Comparison of ENCODE assay signal across 8 cellular contexts in the genomic region with DNA sequence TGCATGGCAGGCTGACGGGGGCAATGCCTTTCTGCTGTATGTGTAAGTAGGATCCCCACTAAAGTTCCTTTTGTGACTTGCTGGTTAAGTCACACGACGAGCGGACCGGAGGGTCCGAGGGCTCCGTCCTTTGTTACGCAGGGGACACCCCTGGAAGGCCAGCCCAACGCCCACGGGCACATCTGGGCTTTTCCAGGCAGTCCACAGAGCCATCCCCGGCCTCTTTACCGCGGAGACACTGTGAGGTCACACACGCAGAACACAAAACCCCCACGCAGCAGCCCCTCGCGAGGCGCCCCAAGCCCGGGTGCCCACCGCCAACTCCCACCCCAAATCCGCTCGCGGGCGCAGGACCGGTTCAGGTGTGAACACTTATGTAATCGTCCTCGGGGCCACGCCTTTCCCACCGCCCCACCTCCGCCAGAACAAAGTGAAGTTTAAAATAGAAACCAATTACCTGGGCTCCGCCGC. TPM values are rescaled to one million over a fixed set of nuclear protein-coding genes. Genes with fewer than 3 reads are reported as not detected.
DNase-seq lines count a peak whose midpoint lies in the region; ATAC-seq, FAIRE-seq and TF ChIP-seq lines count a peak whose summit lies in the region.

No MANE protein-coding gene starts in this region.

- peak overlapping the region; percentile 52; the same call in 1 of the 2 replicates for H3K9ac ChIP-seq in SK-N-SH
- peak overlapping the region; percentile 79 for H3K9ac ChIP-seq in keratinocyte (ENCODE audit: control insufficient read depth, extremely low read depth, insufficient read depth, low read length)

- no peaks in the 10 kb centered on the region for H3K9me3 ChIP-seq in SK-N-SH
- H3K9me3 ChIP-seq in keratinocyte (ENCODE audit: control insufficient read depth, low read depth, low read length) = no peaks in the 10 kb centered on the region

- peaks cover 50% of the 10 kb centered on the region for H3K4me1 Mint-ChIP-seq in brain

- no peaks in the 10 kb centered on the region for H3K9me3 Mint-ChIP-seq in brain

- H3K27me3 ChIP-seq in SK-N-SH (ENCODE audit: insufficient read depth) (no peaks in the 10 kb centered on the region; the same call in 1 of the 2 replicates), keratinocyte (ENCODE audit: control insufficient read depth, extremely low read depth, insufficient read depth, low read length) (no peaks in the 10 kb centered on the region)

- peak overlapping the region; percentile 96 to 98 (median 98) for H3K4me3 Mint-ChIP-seq in brain

- H3K27ac Mint-ChIP-seq in brain = peak overlapping the region; percentile 91 to 98 (median 98)

- CTCF ChIA-PET in SK-N-SH (lab: Yijun Ruan, JAX) = interaction anchor here (0.9 to 1.1 kb wide), 2 partner anchors 10 to 92 kb away, joined by 3 to 4 read pairs; no protein-coding TSS in a partner anchor

- H3F3A ChIP-seq in SK-N-SH (replicated peaks; ENCODE audit: insufficient read depth) = peaks cover 10% of the 10 kb centered on the region

- TF ChIP-seq CTCF in SK-N-SH (IDR thresholded peaks at IDR 0.05) (no peak), brain (conservative IDR thresholded peaks at IDR 0.05) (no peak), keratinocyte (optimal IDR thresholded peaks at IDR 0.05 in 1 of 3, IDR thresholded peaks at IDR 0.05 in 1 of 3, conservative IDR thresholded peaks at IDR 0.05 in 1 of 3; ENCODE audit: extremely low read depth in 1 of 3, insufficient read depth in 2 of 3, low read length in 3 of 3) (no peak)

- peak; percentile 44 for DNase-seq in SK-N-SH
- DNase-seq in RKO (ENCODE audit: low spot score) = peak; percentile 30
- no peak for DNase-seq in keratinocyte (ENCODE audit: low read depth, low spot score)
- DNase-seq in stimulated activated CD8-positive, alpha-beta memory T cell treated with anti-CD3 and anti-CD28 coated beads, Interleukin-12 subunit alpha, Interleukin-12 subunit beta, amount 100 ng/mL, for 4 hours (ENCODE audit: low read depth) = peak; percentile 37

- POLR2A ChIA-PET in SK-N-SH (lab: Yijun Ruan, JAX) = no interaction called here

- under 1% methylated on average over 24 of the region's 32 CpGs for WGBS in SK-N-SH (ENCODE audit: low lambda C conversion rate)

- peak overlapping the region; percentile 13 to 43; a peak in 2 of 4 replicates for H3K27ac ChIP-seq in SK-N-SH (ENCODE audit: low read depth in 2 of 2, low read length in 1 of 2)
- peak overlapping the region; percentile 69 for H3K27ac ChIP-seq in keratinocyte (ENCODE audit: control insufficient read depth, insufficient read depth, low read length)

- H4K20me1 ChIP-seq in SK-N-SH (ENCODE audit: insufficient read depth) (peaks cover 6% of the 10 kb centered on the region; the same call in 1 of the 2 replicates), keratinocyte (ENCODE audit: control insufficient read depth, extremely low read depth, insufficient read depth, low read length) (peaks cover 7% of the 10 kb centered on the region)

- H3K9me1 ChIP-seq in keratinocyte (ENCODE audit: control insufficient read depth, extremely low read depth, insufficient read depth, low read length) = no peaks in the 10 kb centered on the region

- peaks cover 15% of the 10 kb centered on the region for H3K27me3 Mint-ChIP-seq in brain

- FAIRE-seq in keratinocyte (lab: Jason Lieb, UNC) = no peak

- no peaks in the 10 kb centered on the region for H3K36me3 Mint-ChIP-seq in brain

- H3K79me2 ChIP-seq in SK-N-SH (ENCODE audit: insufficient read depth) (peaks cover 31% of the 10 kb centered on the region), keratinocyte (ENCODE audit: control insufficient read depth, insufficient read depth, low read length) (peaks cover 60% of the 10 kb centered on the region)

- no peak for TF ChIP-seq EP300 in SK-N-SH (IDR thresholded peaks at IDR 0.05; ENCODE audit: borderline replicate concordance in 1 of 2, low read depth in 1 of 2, low read length in 1 of 2)

- ATAC-seq in SK-N-SH treated with all-trans-retinoic acid at 6 μM for 48 hours = no peak
- ATAC-seq in HG03095 (IDR thresholded peaks at IDR 0.05; ENCODE audit: unreplicated experiment) = no peak
- ATAC-seq in GM21423 (IDR thresholded peaks at IDR 0.05; ENCODE audit: unreplicated experiment) = no peak

- H3K4me3 ChIP-seq in SK-N-SH (ENCODE audit: low read depth in 2 of 2, low read length in 1 of 2) = peak overlapping the region; percentile 58 to 68
- H3K4me3 ChIP-seq in keratinocyte (ENCODE audit: control insufficient read depth in 2 of 3, extremely low read depth in 1 of 3, insufficient read depth in 2 of 3, low read depth in 1 of 3, low read length in 3 of 3) = peak overlapping the region; percentile 78 to 85 (median 79)

- dilution Hi-C loops in keratinocyte (cut with MboI; ENCODE audit: extremely low pct_ligation_motif_present, low sequenced_read_pairs) = no loop called here

- H2AFZ ChIP-seq in SK-N-SH (ENCODE audit: low read depth) (no peak overlapping the region), keratinocyte (ENCODE audit: control insufficient read depth, low read length) (peak overlapping the region; percentile 13)

- H3K9me2 ChIP-seq in SK-N-SH = no peaks in the 10 kb centered on the region

- H3K4me2 ChIP-seq in SK-N-SH (peak overlapping the region; percentile 65), keratinocyte (ENCODE audit: control insufficient read depth, extremely low read depth, insufficient read depth, low read depth, low read length) (peak overlapping the region; percentile 87)

- H3K36me3 ChIP-seq in SK-N-SH (replicated peaks in 1 of 2; ENCODE audit: control insufficient read depth in 1 of 2, insufficient read depth in 2 of 2, low read length in 1 of 2) = no peaks in the 10 kb centered on the region
- H3K36me3 ChIP-seq in keratinocyte (ENCODE audit: control insufficient read depth in 2 of 2, extremely low read depth in 1 of 2, insufficient read depth in 2 of 2, low read length in 2 of 2) = peaks cover 0 to 2% of the 10 kb centered on the region in 2 experiments

- peaks cover 15 to 27% of the 10 kb centered on the region in 2 experiments; a peak in 3 of 4 replicates for H3K4me1 ChIP-seq in SK-N-SH (ENCODE audit: control insufficient read depth in 1 of 2, insufficient read depth in 2 of 2, low read depth in 1 of 2, low read length in 1 of 2)
- peaks cover 31% of the 10 kb centered on the region for H3K4me1 ChIP-seq in keratinocyte (ENCODE audit: control insufficient read depth, extremely low read depth, insufficient read depth, low read length)

- no peak for TF ChIP-seq RAD21 in SK-N-SH (IDR thresholded peaks at IDR 0.05; ENCODE audit: low read length)

TF ChIP-seq in SK-N-SH, 30 proteins besides CTCF, POLR2A, EP300 and RAD21 (continues in another document):
- no peak for TF ChIP-seq MEF2A (IDR thresholded peaks at IDR 0.05; ENCODE audit: borderline replicate concordance, low read depth)
- TF ChIP-seq POLR2AphosphoS5 (IDR thresholded peaks at IDR 0.05; ENCODE audit: low read depth, low read length) = no peak
- no peak for TF ChIP-seq TCF12 (IDR thresholded peaks at IDR 0.05)
- no peak for TF ChIP-seq GABPA (IDR thresholded peaks at IDR 0.05; ENCODE audit: low read depth)

TF ChIP-seq in SK-N-SH treated with all-trans-retinoic acid at 6 μM for 48 hours, 23 proteins besides CTCF, POLR2A, EP300 and RAD21:
- TF ChIP-seq TCF4 (CRISPR knock-in tag; IDR thresholded peaks at IDR 0.05; ENCODE audit: borderline replicate concordance) (no peak), OSR1 (CRISPR knock-in tag; IDR thresholded peaks at IDR 0.05) (no peak)
- TF ChIP-seq, protein P1, sequence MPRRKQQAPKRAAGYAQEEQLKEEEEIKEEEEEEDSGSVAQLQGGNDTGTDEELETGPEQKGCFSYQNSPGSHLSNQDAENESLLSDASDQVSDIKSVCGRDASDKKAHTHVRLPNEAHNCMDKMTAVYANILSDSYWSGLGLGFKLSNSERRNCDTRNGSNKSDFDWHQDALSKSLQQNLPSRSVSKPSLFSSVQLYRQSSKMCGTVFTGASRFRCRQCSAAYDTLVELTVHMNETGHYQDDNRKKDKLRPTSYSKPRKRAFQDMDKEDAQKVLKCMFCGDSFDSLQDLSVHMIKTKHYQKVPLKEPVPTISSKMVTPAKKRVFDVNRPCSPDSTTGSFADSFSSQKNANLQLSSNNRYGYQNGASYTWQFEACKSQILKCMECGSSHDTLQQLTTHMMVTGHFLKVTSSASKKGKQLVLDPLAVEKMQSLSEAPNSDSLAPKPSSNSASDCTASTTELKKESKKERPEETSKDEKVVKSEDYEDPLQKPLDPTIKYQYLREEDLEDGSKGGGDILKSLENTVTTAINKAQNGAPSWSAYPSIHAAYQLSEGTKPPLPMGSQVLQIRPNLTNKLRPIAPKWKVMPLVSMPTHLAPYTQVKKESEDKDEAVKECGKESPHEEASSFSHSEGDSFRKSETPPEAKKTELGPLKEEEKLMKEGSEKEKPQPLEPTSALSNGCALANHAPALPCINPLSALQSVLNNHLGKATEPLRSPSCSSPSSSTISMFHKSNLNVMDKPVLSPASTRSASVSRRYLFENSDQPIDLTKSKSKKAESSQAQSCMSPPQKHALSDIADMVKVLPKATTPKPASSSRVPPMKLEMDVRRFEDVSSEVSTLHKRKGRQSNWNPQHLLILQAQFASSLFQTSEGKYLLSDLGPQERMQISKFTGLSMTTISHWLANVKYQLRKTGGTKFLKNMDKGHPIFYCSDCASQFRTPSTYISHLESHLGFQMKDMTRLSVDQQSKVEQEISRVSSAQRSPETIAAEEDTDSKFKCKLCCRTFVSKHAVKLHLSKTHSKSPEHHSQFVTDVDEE (CRISPR knock-in tag; IDR thresholded peaks at IDR 0.05) = no peak

RNA-seq across cellular contexts. Expression of a gene that starts 4.3 kb away (rescaled TPM):
- polyA plus RNA-seq in SK-N-SH (2012; rRNA removed) (3.4 and 4.4 TPM in 2 replicates), brain (ENCODE audit: insufficient read depth, low read depth, low replicate concordance) (29.0 TPM), keratinocyte (7.4 to 9.3 TPM (median 9.2 TPM) in 3 replicates)
- polyA plus RNA-seq in SK-N-SH (2012; cell fraction: cytosol; rRNA removed) = 2.8 and 2.9 TPM in 2 replicates
- polyA plus RNA-seq in SK-N-SH (2012; cell fraction: nucleus; rRNA removed) = 10.3 and 10.8 TPM in 2 replicates
- polyA plus RNA-seq in keratinocyte (2011; ENCODE audit: low read depth) = 5.9 TPM
- 5.2 and 5.6 TPM in 2 replicates for polyA plus RNA-seq in keratinocyte (2011; cell fraction: cytosol; rRNA removed)
- polyA plus RNA-seq in keratinocyte (2011; cell fraction: nucleus; rRNA removed) = 27.0 and 30.5 TPM in 2 replicates
- 14.0 and 14.2 TPM in 2 replicates for polyA plus RNA-seq in keratinocyte (2012; ENCODE audit: low replicate concordance)
- 11.8 to 25.9 TPM (median 20.6 TPM) in 3 replicates for polyA minus RNA-seq in keratinocyte
- polyA minus RNA-seq in keratinocyte (2011; cell fraction: cytosol; rRNA and poly(A)+ RNA removed) = 16.7 TPM
- polyA minus RNA-seq in keratinocyte (2011; cell fraction: nucleus; rRNA and poly(A)+ RNA removed) = 30.6 and 40.4 TPM in 2 replicates
